ENCODE assay signal across 22 cellular contexts in the genomic region with DNA sequence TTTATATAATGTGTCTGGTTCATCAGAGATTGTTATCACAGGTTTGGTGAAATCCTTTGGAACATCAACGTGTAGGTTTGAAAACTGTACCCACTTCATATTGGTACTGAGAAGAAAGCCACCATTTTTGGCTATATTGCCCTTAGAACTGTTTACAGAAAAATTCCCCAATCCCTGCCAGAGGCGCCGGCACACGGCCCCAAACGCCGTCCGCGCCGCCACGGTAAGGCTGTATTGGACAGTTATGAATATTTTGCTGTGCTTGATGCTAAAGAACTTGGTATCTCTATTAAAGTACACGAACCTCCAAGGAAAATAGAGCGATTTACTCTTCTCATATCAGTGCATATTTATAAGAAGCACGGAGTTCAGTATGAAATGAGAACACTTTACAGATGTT. TPM values are rescaled to one million over a fixed set of nuclear protein-coding genes. Genes with fewer than 3 reads are reported as not detected.
DNase-seq lines count a peak whose midpoint lies in the region; ATAC-seq and TF ChIP-seq lines count a peak whose summit lies in the region.
"Had no signal": no experiment of that assay in that cellular context is flagged by ENCODE, and none has a peak within 500 bp of the region (broad histone marks: within the 10 kb centered on the region; RNA-seq: fewer than 3 reads in every experiment).

No MANE protein-coding gene starts in this region.

- no peaks in the 10 kb centered on the region for H3K9me3 Mint-ChIP-seq in activated T-cell treated with anti-CD3 and anti-CD28 coated beads, Interleukin-2, amount 50 U/mL, for 24 hours
- H3K9me3 Mint-ChIP-seq in activated T-cell treated with anti-CD3 and anti-CD28 coated beads, Interleukin-2, amount 50 U/mL, for 72 hours = no peaks in the 10 kb centered on the region
- no peaks in the 10 kb centered on the region for H3K9me3 Mint-ChIP-seq in activated T-helper 17 cell treated with anti-CD3 and anti-CD28 coated beads, Interleukin-2, amount 50 U/mL, for 72 hours
- H3K9me3 Mint-ChIP-seq: CD14-positive monocyte; CD4-positive, alpha-beta T cell; CD8-positive, alpha-beta memory T cell; HFFc6 had no signal

- no peaks in the 10 kb centered on the region for H3K27me3 ChIP-seq in OCI-LY3 (ENCODE audit: low read depth, low read length)
- H3K27me3 ChIP-seq: BE2C; BLaER1 treated with 17β-estradiol and CSF1 and Interleukin-3, amounts not matched to agents 10 nM and 100 nM had no signal

- H4K20me1 ChIP-seq in OCI-LY3 (ENCODE audit: insufficient read depth, low read length) = peaks cover 6% of the 10 kb centered on the region

- H3K4me3 Mint-ChIP-seq in activated T-cell treated with anti-CD3 and anti-CD28 coated beads, Interleukin-2, amount 50 U/mL, for 24 hours = no peak overlapping the region
- no peak overlapping the region for H3K4me3 Mint-ChIP-seq in activated T-cell treated with anti-CD3 and anti-CD28 coated beads, Interleukin-2, amount 50 U/mL, for 72 hours
- H3K4me3 Mint-ChIP-seq in activated T-helper 17 cell treated with anti-CD3 and anti-CD28 coated beads, Interleukin-2, amount 50 U/mL, for 72 hours = no peak overlapping the region
- H3K4me3 Mint-ChIP-seq: CD14-positive monocyte; CD4-positive, alpha-beta T cell; CD8-positive, alpha-beta memory T cell; HFFc6 had no signal

- DNase-seq in activated T-cell treated with anti-CD3 and anti-CD28 coated beads, Interleukin-2, amount 50 U/mL, for 24 hours = no peak
- no peak for DNase-seq in activated T-cell treated with anti-CD3 and anti-CD28 coated beads, Interleukin-2, amount 50 U/mL, for 72 hours
- DNase-seq in activated CD4-positive, alpha-beta T cell treated with anti-CD3 and anti-CD28 coated beads for 4 hours = no peak
- no peak for DNase-seq in activated CD4-positive, CD25-positive, alpha-beta regulatory T cell treated with anti-CD3 and anti-CD28 coated beads, Interleukin-2, amount 50 U/mL, for 72 hours
- DNase-seq: 8988T; ACHN; AML-193; BE2C; Calu3; CD4-positive, alpha-beta T cell; CD8-positive, alpha-beta memory T cell; DMS53; DMS79 treated with DMSO at 0.1 percent for 48 hours; GF-D8; GOT3; HFFc6 had no signal

- peaks cover 36% of the 10 kb centered on the region for H3K36me3 Mint-ChIP-seq in activated T-cell treated with anti-CD3 and anti-CD28 coated beads, Interleukin-2, amount 50 U/mL, for 24 hours (ENCODE audit: low read depth)
- H3K36me3 Mint-ChIP-seq in activated T-cell treated with anti-CD3 and anti-CD28 coated beads, Interleukin-2, amount 50 U/mL, for 72 hours (ENCODE audit: insufficient read depth in 2 of 2) = no peaks in the 10 kb centered on the region
- peaks cover 26% of the 10 kb centered on the region for H3K36me3 Mint-ChIP-seq in activated T-helper 17 cell treated with anti-CD3 and anti-CD28 coated beads, Interleukin-2, amount 50 U/mL, for 72 hours (ENCODE audit: low read depth)

- no peak overlapping the region for H3K4me3 ChIP-seq in OCI-LY3 (ENCODE audit: low read length)
- H3K4me3 ChIP-seq: A549; BLaER1 treated with 17β-estradiol and CSF1 and Interleukin-3, amounts not matched to agents 10 nM and 100 nM; HAP-1 had no signal

- H3K9me3 ChIP-seq in OCI-LY3 (ENCODE audit: insufficient read depth, low read length) = no peaks in the 10 kb centered on the region
- H3K9me3 ChIP-seq: A549; BE2C; BLaER1 treated with 17β-estradiol and CSF1 and Interleukin-3, amounts not matched to agents 10 nM and 100 nM; HAP-1 had no signal

- H2AFZ ChIP-seq in OCI-LY3 (ENCODE audit: low read depth, low read length) = no peak overlapping the region

- no peaks in the 10 kb centered on the region for H3K79me2 ChIP-seq in OCI-LY3 (ENCODE audit: low read length)

- TF ChIP-seq CTCF in OCI-LY3 (IDR thresholded peaks at IDR 0.05; ENCODE audit: low read depth, low read length) = no peak

- H3K36me3 ChIP-seq in OCI-LY3 (replicated peaks; ENCODE audit: low read depth, low read length) = no peaks in the 10 kb centered on the region

- no peak overlapping the region for H3K9ac ChIP-seq in OCI-LY3 (ENCODE audit: low read length)
- H3K9ac ChIP-seq: BLaER1 treated with 17β-estradiol and CSF1 and Interleukin-3, amounts not matched to agents 10 nM and 100 nM had no signal

- H3K4me2 ChIP-seq in OCI-LY3 (ENCODE audit: low read length) = peak overlapping the region; percentile 35
- H3K4me2 ChIP-seq: A549; BLaER1 treated with 17β-estradiol and CSF1 and Interleukin-3, amounts not matched to agents 10 nM and 100 nM had no signal

- H3K27ac Mint-ChIP-seq in activated T-cell treated with anti-CD3 and anti-CD28 coated beads, Interleukin-2, amount 50 U/mL, for 24 hours = peak overlapping the region; percentile 77
- H3K27ac Mint-ChIP-seq in activated T-cell treated with anti-CD3 and anti-CD28 coated beads, Interleukin-2, amount 50 U/mL, for 72 hours = no peak overlapping the region
- peak overlapping the region; percentile 7 for H3K27ac Mint-ChIP-seq in activated T-helper 17 cell treated with anti-CD3 and anti-CD28 coated beads, Interleukin-2, amount 50 U/mL, for 72 hours
- H3K27ac Mint-ChIP-seq: CD14-positive monocyte; CD4-positive, alpha-beta T cell; HFFc6 had no signal

- peak overlapping the region; percentile 27; the same call in 1 of the 2 replicates for H3K27ac ChIP-seq in OCI-LY3 (ENCODE audit: low read length)
- H3K27ac ChIP-seq: A549; BLaER1 treated with 17β-estradiol and CSF1 and Interleukin-3, amounts not matched to agents 10 nM and 100 nM had no signal

- H3K4me1 ChIP-seq in OCI-LY3 (ENCODE audit: low read length) = peaks cover 12% of the 10 kb centered on the region
- H3K4me1 ChIP-seq: HAP-1 had no signal

- no peaks in the 10 kb centered on the region for H3K27me3 Mint-ChIP-seq in activated T-cell treated with anti-CD3 and anti-CD28 coated beads, Interleukin-2, amount 50 U/mL, for 24 hours
- H3K27me3 Mint-ChIP-seq in activated T-cell treated with anti-CD3 and anti-CD28 coated beads, Interleukin-2, amount 50 U/mL, for 72 hours (ENCODE audit: low read depth) = no peaks in the 10 kb centered on the region
- H3K27me3 Mint-ChIP-seq in activated T-helper 17 cell treated with anti-CD3 and anti-CD28 coated beads, Interleukin-2, amount 50 U/mL, for 72 hours = no peaks in the 10 kb centered on the region
- H3K27me3 Mint-ChIP-seq: CD4-positive, alpha-beta T cell; CD8-positive, alpha-beta memory T cell had no signal

- ATAC-seq in activated T-cell treated with anti-CD3 and anti-CD28 coated beads, Interleukin-2, amount 50 U/mL, for 72 hours (replicated peaks in 1 of 2) = no peak
- ATAC-seq in activated T-helper 17 cell treated with anti-CD3 and anti-CD28 coated beads, Interleukin-2, amount 50 U/mL, for 72 hours (replicated peaks) = no peak
- ATAC-seq: A549 had no signal

- peaks cover 25% of the 10 kb centered on the region for H3K4me1 Mint-ChIP-seq in activated T-cell treated with anti-CD3 and anti-CD28 coated beads, Interleukin-2, amount 50 U/mL, for 24 hours (ENCODE audit: low read depth)
- peaks cover 18% of the 10 kb centered on the region for H3K4me1 Mint-ChIP-seq in activated T-cell treated with anti-CD3 and anti-CD28 coated beads, Interleukin-2, amount 50 U/mL, for 72 hours (ENCODE audit: low read depth)
- peaks cover 13% of the 10 kb centered on the region for H3K4me1 Mint-ChIP-seq in activated T-helper 17 cell treated with anti-CD3 and anti-CD28 coated beads, Interleukin-2, amount 50 U/mL, for 72 hours
- H3K4me1 Mint-ChIP-seq: CD14-positive monocyte had no signal

RNA-seq across cellular contexts. Expression of a gene that starts 35.2 kb away (rescaled TPM):
- total RNA-seq in activated T-cell treated with anti-CD3 and anti-CD28 coated beads, Interleukin-2, amount 50 U/mL, for 72 hours = 10 to 100 TPM; 27.2 to 27.6 TPM
- 10 to 100 TPM in 1 of 2 donors, 1 to 10 TPM in 1; 9.7 to 12.0 TPM for total RNA-seq in activated T-helper 17 cell treated with anti-CD3 and anti-CD28 coated beads, Interleukin-2, amount 50 U/mL, for 72 hours

RNA-seq across cellular contexts. Expression of a gene that starts 51.0 kb away (rescaled TPM):
- total RNA-seq in activated T-cell treated with anti-CD3 and anti-CD28 coated beads, Interleukin-2, amount 50 U/mL, for 72 hours = 10 to 100 TPM; 60.2 to 72.0 TPM
- total RNA-seq in activated T-helper 17 cell treated with anti-CD3 and anti-CD28 coated beads, Interleukin-2, amount 50 U/mL, for 72 hours = 10 to 100 TPM; 57.9 to 98.4 TPM
